In the genomic region with DNA sequence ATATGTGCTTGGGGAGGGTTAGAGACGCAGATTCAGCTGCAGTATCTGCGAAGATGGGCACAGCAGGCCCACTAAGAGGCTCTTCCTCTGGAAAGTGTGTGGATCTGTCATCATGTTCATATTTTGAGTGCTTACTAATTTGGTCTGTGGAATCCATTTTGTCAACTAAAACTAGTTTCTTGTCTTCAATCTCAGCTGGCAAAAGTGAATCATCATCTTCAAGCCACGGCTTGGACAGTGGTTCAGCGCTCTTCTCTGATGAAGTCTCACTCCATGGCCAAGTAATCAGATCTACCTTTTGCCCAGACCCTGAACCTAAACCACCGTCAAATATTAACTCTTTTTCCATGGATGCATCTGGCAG, we compare ENCODE assay signal across 29 cellular contexts.
DNase-seq lines count a peak whose midpoint lies in the region; ATAC-seq and TF ChIP-seq lines count a peak whose summit lies in the region.
"Had no signal": no experiment of that assay in that cellular context is flagged by ENCODE, and none has a peak within 500 bp of the region (broad histone marks: within the 10 kb centered on the region; RNA-seq: fewer than 3 reads in every experiment).

No MANE protein-coding gene starts in this region.

- in situ Hi-C loops in IMR-90 (cut with MboI; ENCODE audit: low sequenced_read_pairs): no loop called here

- no peak overlapping the region for H3K27ac ChIP-seq in IMR-90 (ENCODE audit: insufficient read depth, low read length)
- H3K27ac ChIP-seq: KMS-11, RWPE1 had no signal

- no peak overlapping the region for H3K4me3 Mint-ChIP-seq in activated CD4-positive, alpha-beta T cell treated with anti-CD3 and anti-CD28 coated beads, Interleukin-2, amount 10 ng/mL, durations not matched to agents 24 days and 14 days
- H3K4me3 Mint-ChIP-seq in progenitor cell of endocrine pancreas (ENCODE audit: low read depth): no peak overlapping the region
- H3K4me3 Mint-ChIP-seq: CD4-positive, alpha-beta memory T cell; IgD-negative memory B cell had no signal

- H3K36me3 ChIP-seq in IMR-90 (ENCODE audit: control insufficient read depth, insufficient read depth, low read length): no peaks in the 10 kb centered on the region

- no peak overlapping the region for H3K56ac ChIP-seq in IMR-90 (ENCODE audit: extremely low read depth, insufficient read depth, low read length)

- H3K27me3 ChIP-seq in IMR-90 (ENCODE audit: control insufficient read depth, insufficient read depth, low read length): no peaks in the 10 kb centered on the region

- no peak for TF ChIP-seq POLR2A in IMR-90 (IDR thresholded peaks at IDR 0.05; ENCODE audit: low read depth, low read length)

- no peak overlapping the region for H2BK20ac ChIP-seq in IMR-90 (ENCODE audit: low read depth, low read length)

- no peak overlapping the region for H3K14ac ChIP-seq in IMR-90 (replicated peaks; ENCODE audit: low read depth, low read length)

- H3K18ac ChIP-seq in IMR-90 (ENCODE audit: low read depth, low read length): no peak overlapping the region

- no peaks in the 10 kb centered on the region for H3K4me1 ChIP-seq in IMR-90 (ENCODE audit: control insufficient read depth, insufficient read depth, low read length)

- CTCF ChIA-PET in IMR-90 (lab: Yijun Ruan, JAX): interaction anchor here (0.7 kb wide), 1 partner anchor 1274 kb away, joined by 3 read pairs; no protein-coding TSS in a partner anchor

- H3K23ac ChIP-seq in IMR-90 (ENCODE audit: low read depth, low read length): no peak overlapping the region

- no peak overlapping the region for H3K27ac Mint-ChIP-seq in activated CD4-positive, alpha-beta T cell treated with anti-CD3 and anti-CD28 coated beads, Interleukin-2, amount 10 ng/mL, durations not matched to agents 24 days and 14 days
- H3K27ac Mint-ChIP-seq in progenitor cell of endocrine pancreas: no peak overlapping the region
- H3K27ac Mint-ChIP-seq: CD4-positive, alpha-beta memory T cell; IgD-negative memory B cell had no signal

- no peak overlapping the region for H3K9ac ChIP-seq in IMR-90 (ENCODE audit: low read depth, low read length)
- H3K9ac ChIP-seq: KMS-11 had no signal

- no peak overlapping the region for H4K91ac ChIP-seq in IMR-90 (ENCODE audit: insufficient read depth, low read depth, low read length)

- no peak overlapping the region for H4K8ac ChIP-seq in IMR-90 (ENCODE audit: low read depth in 2 of 2, low read length in 2 of 2)

- H4K5ac ChIP-seq in IMR-90 (ENCODE audit: low read depth, low read length): no peak overlapping the region

- DNase-seq in activated CD4-positive, alpha-beta T cell treated with anti-CD3 and anti-CD28 coated beads for 48 hours: peak; percentile 4
- no peak for DNase-seq in activated CD4-positive, alpha-beta T cell treated with anti-CD3 and anti-CD28 coated beads, Interleukin-2, amount 10 ng/mL, durations not matched to agents 24 days and 14 days
- DNase-seq in AG08395 (ENCODE audit: low spot score) (peak; percentile 18), IMR-90 (peak; percentile 9), fibroblast of gingiva (ENCODE audit: low read depth) (peak; percentile 3), epidermal melanocyte (ENCODE audit: insufficient read length, low spot score) (no peak), progenitor cell of endocrine pancreas (ENCODE audit: low spot score, unreplicated experiment) (no peak)
- DNase-seq: 8988T; ACHN; AML-193; C1 segment of cervical spinal cord; CD4-positive, alpha-beta memory T cell; COR-L47; DMS53; MM.1S; NCI-H1048; NCI-H1417; NCI-H1694; NCI-H2081; NCI-H2227 treated with DMSO at 0.1 percent for 48 hours; NCI-H526 treated with DMSO at 0.1 percent for 48 hours; SHP77 had no signal

- H2BK15ac ChIP-seq in IMR-90 (ENCODE audit: low read depth, low read length): no peak overlapping the region

- no peak for TF ChIP-seq RAD21 in IMR-90 (IDR thresholded peaks at IDR 0.05; ENCODE audit: low read length)

- H3K79me1 ChIP-seq in IMR-90 (ENCODE audit: low read depth in 1 of 2, low read length in 2 of 2): no peaks in the 10 kb centered on the region

- BruUV-seq in IMR-90 (replicated peaks; lab: Mats Ljungman, UMichigan): no TSS peak

- H3K36me3 Mint-ChIP-seq in activated CD4-positive, alpha-beta T cell treated with anti-CD3 and anti-CD28 coated beads, Interleukin-2, amount 10 ng/mL, durations not matched to agents 24 days and 14 days (ENCODE audit: low read depth): peaks cover 5% of the 10 kb centered on the region
- peaks cover 3% of the 10 kb centered on the region for H3K36me3 Mint-ChIP-seq in progenitor cell of endocrine pancreas (ENCODE audit: insufficient read depth)

- H3K27me3 Mint-ChIP-seq in activated CD4-positive, alpha-beta T cell treated with anti-CD3 and anti-CD28 coated beads, Interleukin-2, amount 10 ng/mL, durations not matched to agents 24 days and 14 days: no peaks in the 10 kb centered on the region
- H3K27me3 Mint-ChIP-seq in progenitor cell of endocrine pancreas: no peaks in the 10 kb centered on the region
- H3K27me3 Mint-ChIP-seq: CD4-positive, alpha-beta memory T cell; IgD-negative memory B cell had no signal

- no peaks in the 10 kb centered on the region for H4K20me1 ChIP-seq in IMR-90 (ENCODE audit: insufficient read depth, low read length)

- H2AK9ac ChIP-seq in IMR-90 (replicated peaks; ENCODE audit: low read depth, low read length, poor library complexity): no peak overlapping the region

- no peak overlapping the region for H2BK5ac ChIP-seq in IMR-90 (ENCODE audit: low read depth, low read length, poor library complexity, severe bottlenecking)

- dilution Hi-C loops in IMR-90 (cut with HindIII; ENCODE audit: low sequenced_read_pairs, unreplicated experiment): no loop called here

- H3K4me3 ChIP-seq in IMR-90 (ENCODE audit: insufficient read depth, low read depth, low read length): no peak overlapping the region
- H3K4me3 ChIP-seq: GM12878 had no signal

- H3K4ac ChIP-seq in IMR-90 (ENCODE audit: low read depth, low read length): no peak overlapping the region

- no peak overlapping the region for H2BK120ac ChIP-seq in IMR-90 (ENCODE audit: low read depth, low read length)

- no peaks in the 10 kb centered on the region for H3K9me1 ChIP-seq in IMR-90 (ENCODE audit: insufficient read depth, low read length)

- POLR2A ChIA-PET in IMR-90 (lab: Charles Lee; ENCODE audit: unreplicated experiment): no interaction called here

- TF ChIP-seq CTCF in IMR-90 (conservative IDR thresholded peaks at IDR 0.05; ENCODE audit: low read depth, low read length) (no peak), progenitor cell of endocrine pancreas (IDR thresholded peaks at IDR 0.05; ENCODE audit: unreplicated experiment) (no peak)

- 93% methylated on average over 2 of the region's 5 CpGs; no CpG with 5 or more reads in 1 of the 2 experiments for WGBS in IMR-90 (ENCODE audit: extremely low coverage in 2 of 2, insufficient read length in 1 of 2), 2 experiments

- H3K9me3 Mint-ChIP-seq in activated CD4-positive, alpha-beta T cell treated with anti-CD3 and anti-CD28 coated beads, Interleukin-2, amount 10 ng/mL, durations not matched to agents 24 days and 14 days: peaks cover 12% of the 10 kb centered on the region
- H3K9me3 Mint-ChIP-seq in progenitor cell of endocrine pancreas (ENCODE audit: low read depth): no peaks in the 10 kb centered on the region

- intact Hi-C loops in activated CD4-positive, alpha-beta T cell treated with anti-CD3 and anti-CD28 coated beads, Interleukin-2, amount 10 ng/mL, durations not matched to agents 24 days and 14 days (cut with micrococcal nuclease): no loop called here
- intact Hi-C loops in IMR-90 (cut with micrococcal nuclease): no loop called here

- H2AK5ac ChIP-seq in IMR-90 (ENCODE audit: low read depth, low read length): no peak overlapping the region

- H2AFZ ChIP-seq in IMR-90 (replicated peaks; ENCODE audit: low read length, poor library complexity): no peak overlapping the region

- no peak overlapping the region for H3K4me2 ChIP-seq in IMR-90 (ENCODE audit: low read depth, low read length)
- H3K4me2 ChIP-seq: KMS-11 had no signal

- ATAC-seq in IMR-90 (ENCODE audit: low read depth) (no peak), GM18498 (IDR thresholded peaks at IDR 0.05; ENCODE audit: unreplicated experiment) (no peak)
- ATAC-seq: GM12878, HCT116, Panc1 had no signal

- H3K9me3 ChIP-seq in IMR-90 (ENCODE audit: control insufficient read depth, insufficient read depth, low read length): no peaks in the 10 kb centered on the region

- H3K4me1 Mint-ChIP-seq in activated CD4-positive, alpha-beta T cell treated with anti-CD3 and anti-CD28 coated beads, Interleukin-2, amount 10 ng/mL, durations not matched to agents 24 days and 14 days: no peaks in the 10 kb centered on the region
- H3K4me1 Mint-ChIP-seq in progenitor cell of endocrine pancreas (ENCODE audit: low read depth): no peaks in the 10 kb centered on the region
- H3K4me1 Mint-ChIP-seq: CD4-positive, alpha-beta memory T cell had no signal

TF ChIP-seq in IMR-90, 13 proteins besides CTCF, POLR2A, EP300 and RAD21 (continues in another document):
- TF ChIP-seq RCOR1 (IDR thresholded peaks at IDR 0.05; ENCODE audit: insufficient replicate concordance, low read length) (no peak), SMC3 (IDR thresholded peaks at IDR 0.05; ENCODE audit: low read depth, low read length) (no peak), RFX5 (IDR thresholded peaks at IDR 0.05; ENCODE audit: low read depth, low read length) (no peak), NFE2L2 (IDR thresholded peaks at IDR 0.05; ENCODE audit: low read depth, low read length) (no peak), CHD1 (IDR thresholded peaks at IDR 0.05; ENCODE audit: low read depth, low read length) (no peak), MXI1 (IDR thresholded peaks at IDR 0.05; ENCODE audit: borderline replicate concordance, low read depth, low read length) (no peak), MAFK (IDR thresholded peaks at IDR 0.05; ENCODE audit: low read depth, low read length) (no peak), BHLHE40 (IDR thresholded peaks at IDR 0.05; ENCODE audit: low read depth, low read length) (no peak)
- TF ChIP-seq, protein P1, sequence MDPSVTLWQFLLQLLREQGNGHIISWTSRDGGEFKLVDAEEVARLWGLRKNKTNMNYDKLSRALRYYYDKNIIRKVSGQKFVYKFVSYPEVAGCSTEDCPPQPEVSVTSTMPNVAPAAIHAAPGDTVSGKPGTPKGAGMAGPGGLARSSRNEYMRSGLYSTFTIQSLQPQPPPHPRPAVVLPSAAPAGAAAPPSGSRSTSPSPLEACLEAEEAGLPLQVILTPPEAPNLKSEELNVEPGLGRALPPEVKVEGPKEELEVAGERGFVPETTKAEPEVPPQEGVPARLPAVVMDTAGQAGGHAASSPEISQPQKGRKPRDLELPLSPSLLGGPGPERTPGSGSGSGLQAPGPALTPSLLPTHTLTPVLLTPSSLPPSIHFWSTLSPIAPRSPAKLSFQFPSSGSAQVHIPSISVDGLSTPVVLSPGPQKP (IDR thresholded peaks at IDR 0.05; ENCODE audit: borderline replicate concordance, low read depth, low read length): no peak

Comparison
In these comparisons a context has a peak if more than half of its experiments do, and no peak if none do; other contexts are left out.
1. DNase-seq: peak in activated CD4-positive, alpha-beta T cell treated with anti-CD3 and anti-CD28 coated beads for 48 hours (single experiment), AG08395 (single experiment), IMR-90 (single experiment) and fibroblast of gingiva (single experiment); none in activated CD4-positive, alpha-beta T cell treated with anti-CD3 and anti-CD28 coated beads, Interleukin-2, amount 10 ng/mL, durations not matched to agents 24 days and 14 days (single experiment), epidermal melanocyte (single experiment) and progenitor cell of endocrine pancreas (single experiment).